In genomic region chr6:43927525-43928210, GRCh38 we compare ENCODE assay signal across 12 cellular contexts.
DNase-seq lines count a peak whose midpoint lies in the region; ATAC-seq, FAIRE-seq and TF ChIP-seq lines count a peak whose summit lies in the region.
"Had no signal": no experiment of that assay in that cellular context is flagged by ENCODE, and none has a peak within 500 bp of the region (broad histone marks: within the 10 kb centered on the region; RNA-seq: fewer than 3 reads in every experiment).

No MANE protein-coding gene starts in this region.

- no peaks in the 10 kb centered on the region for H3K9me3 ChIP-seq in AG04450 (ENCODE audit: control insufficient read depth, insufficient read depth, low read length)
- no peaks in the 10 kb centered on the region for H3K9me3 ChIP-seq in HUES48 (ENCODE audit: control insufficient read depth, insufficient read depth, low read length)
- H3K9me3 ChIP-seq in T-helper 17 cell (ENCODE audit: control insufficient read depth, low read length, poor library complexity, severe bottlenecking), result no peaks in the 10 kb centered on the region
- H3K9me3 ChIP-seq in thyroid gland, result no peaks in the 10 kb centered on the region

- no peak overlapping the region for H3K9ac ChIP-seq in HUES48 (ENCODE audit: low read depth, low read length)
- H3K9ac ChIP-seq: parathyroid adenoma had no signal

- H3K27ac ChIP-seq in AG04450 (ENCODE audit: low read depth, low read length), result no peak overlapping the region
- H3K27ac ChIP-seq in HUES48 (ENCODE audit: low read depth, low read length), result peak overlapping the region; percentile 75
- H3K27ac ChIP-seq in thyroid gland, result peak overlapping the region in 1 of 3 donors; percentile 43

- WGBS in thyroid gland, 2 donors, result 57 to 79% methylated on average over 4 of the region's 4 CpGs

- POLR2A ChIA-PET in AG04450 (lab: Yijun Ruan, JAX), result no interaction called here

- 0 out of 2 replicates have a peak, but pooled peaks have one; percentile 6 for TF ChIP-seq CTCF in AG04450 (IDR thresholded peaks at IDR 0.05; ENCODE audit: low read depth, low read length)
- peak in 2 of 6 experiments; percentile 3 to 36 for TF ChIP-seq CTCF in thyroid gland (IDR thresholded peaks at IDR 0.05)

- ATAC-seq in T-helper 17 cell (no peak), left lobe of liver (peak; percentile 23)

- H3K4me1 ChIP-seq in HUES48 (ENCODE audit: control insufficient read depth, insufficient read depth, low read length) (peaks cover 14% of the 10 kb centered on the region), thyroid gland (peaks cover 19 to 36% of the 10 kb centered on the region in 2 donors)

- peaks cover 6% of the 10 kb centered on the region for H3K27me3 Mint-ChIP-seq in T-helper 17 cell

- no peak for FAIRE-seq in frontal cortex (lab: Jason Lieb, UNC)
- FAIRE-seq: GM12891 had no signal

- H3K4me3 ChIP-seq in AG04450 (ENCODE audit: low read depth, low read length) (no peak overlapping the region), HUES48 (ENCODE audit: low read depth, low read length) (no peak overlapping the region), thyroid gland (replicated peaks in 1 of 3) (no peak overlapping the region)

- H3K27me3 ChIP-seq in AG04450 (ENCODE audit: control insufficient read depth, insufficient read depth, low read length) (peaks cover 3% of the 10 kb centered on the region), HUES48 (ENCODE audit: control insufficient read depth, insufficient read depth, low read length) (no peaks in the 10 kb centered on the region), thyroid gland (no peaks in the 10 kb centered on the region)

- H3K36me3 ChIP-seq in HUES48 (ENCODE audit: control insufficient read depth, insufficient read depth, low read length), result no peaks in the 10 kb centered on the region
- no peaks in the 10 kb centered on the region for H3K36me3 ChIP-seq in thyroid gland

- no peak for TF ChIP-seq POLR2A in thyroid gland (IDR thresholded peaks at IDR 0.05)

- CTCF ChIA-PET in AG04450 (lab: Charles Lee), result interaction anchor here (1.3 to 1.7 kb wide), 2 partner anchors 148 to 151 kb away, joined by 3 to 6 read pairs; no protein-coding TSS in a partner anchor

- H3K4me1 Mint-ChIP-seq in T-helper 17 cell, result peaks cover 19% of the 10 kb centered on the region

- H3K36me3 Mint-ChIP-seq in T-helper 17 cell (ENCODE audit: low read depth), result no peaks in the 10 kb centered on the region

- no peak overlapping the region for H3K4me3 Mint-ChIP-seq in T-helper 17 cell
- H3K4me3 Mint-ChIP-seq: T-helper 1 cell treated with Interleukin-12 subunit alpha and Interleukin-12 subunit beta and Interleukin-4 antibody, amounts not matched to agents 30 μg/mL and 1 μg/mL, for 36 hours had no signal

- DNase-seq in AG04450 (ENCODE audit: low read depth, low spot score), result no peak
- DNase-seq in T-helper 17 cell, result no peak
- no peak for DNase-seq in left lobe of liver (ENCODE audit: low spot score)
- DNase-seq in pons (ENCODE audit: low spot score), result no peak
- no peak for DNase-seq in GM19240 (ENCODE audit: insufficient read length, low spot score)
- no peak for DNase-seq in frontal cortex (ENCODE audit: low spot score in 2 of 2)
- no peak for DNase-seq in thyroid gland
- DNase-seq: NCI-H2227 treated with DMSO at 0.1 percent for 48 hours had no signal

- peak overlapping the region; percentile 9 for H3K27ac Mint-ChIP-seq in T-helper 17 cell
- H3K27ac Mint-ChIP-seq: T-helper 1 cell treated with Interleukin-12 subunit alpha and Interleukin-12 subunit beta and Interleukin-4 antibody, amounts not matched to agents 30 μg/mL and 1 μg/mL, for 36 hours had no signal

- intact Hi-C loops in thyroid gland (cut with DNase I), result no loop called here
